In genomic region chr3:144294659-144295538, GRCh38 we compare ENCODE assay signal across 1 cellular context.
TF ChIP-seq lines count a peak whose summit lies in the region.

No MANE protein-coding gene starts in this region.

TF ChIP-seq in GM12878, 131 proteins besides CTCF, POLR2A, EP300 and RAD21 (continued from another document and continues in another):
- TF ChIP-seq, protein P1, sequence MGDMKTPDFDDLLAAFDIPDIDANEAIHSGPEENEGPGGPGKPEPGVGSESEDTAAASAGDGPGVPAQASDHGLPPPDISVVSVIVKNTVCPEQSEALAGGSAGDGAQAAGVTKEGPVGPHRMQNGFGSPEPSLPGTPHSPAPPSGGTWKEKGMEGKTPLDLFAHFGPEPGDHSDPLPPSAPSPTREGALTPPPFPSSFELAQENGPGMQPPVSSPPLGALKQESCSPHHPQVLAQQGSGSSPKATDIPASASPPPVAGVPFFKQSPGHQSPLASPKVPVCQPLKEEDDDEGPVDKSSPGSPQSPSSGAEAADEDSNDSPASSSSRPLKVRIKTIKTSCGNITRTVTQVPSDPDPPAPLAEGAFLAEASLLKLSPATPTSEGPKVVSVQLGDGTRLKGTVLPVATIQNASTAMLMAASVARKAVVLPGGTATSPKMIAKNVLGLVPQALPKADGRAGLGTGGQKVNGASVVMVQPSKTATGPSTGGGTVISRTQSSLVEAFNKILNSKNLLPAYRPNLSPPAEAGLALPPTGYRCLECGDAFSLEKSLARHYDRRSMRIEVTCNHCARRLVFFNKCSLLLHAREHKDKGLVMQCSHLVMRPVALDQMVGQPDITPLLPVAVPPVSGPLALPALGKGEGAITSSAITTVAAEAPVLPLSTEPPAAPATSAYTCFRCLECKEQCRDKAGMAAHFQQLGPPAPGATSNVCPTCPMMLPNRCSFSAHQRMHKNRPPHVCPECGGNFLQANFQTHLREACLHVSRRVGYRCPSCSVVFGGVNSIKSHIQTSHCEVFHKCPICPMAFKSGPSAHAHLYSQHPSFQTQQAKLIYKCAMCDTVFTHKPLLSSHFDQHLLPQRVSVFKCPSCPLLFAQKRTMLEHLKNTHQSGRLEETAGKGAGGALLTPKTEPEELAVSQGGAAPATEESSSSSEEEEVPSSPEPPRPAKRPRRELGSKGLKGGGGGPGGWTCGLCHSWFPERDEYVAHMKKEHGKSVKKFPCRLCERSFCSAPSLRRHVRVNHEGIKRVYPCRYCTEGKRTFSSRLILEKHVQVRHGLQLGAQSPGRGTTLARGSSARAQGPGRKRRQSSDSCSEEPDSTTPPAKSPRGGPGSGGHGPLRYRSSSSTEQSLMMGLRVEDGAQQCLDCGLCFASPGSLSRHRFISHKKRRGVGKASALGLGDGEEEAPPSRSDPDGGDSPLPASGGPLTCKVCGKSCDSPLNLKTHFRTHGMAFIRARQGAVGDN (IDR thresholded peaks at IDR 0.05), result no peak
- TF ChIP-seq NRF1 (conservative IDR thresholded peaks at IDR 0.05; ENCODE audit: low read depth, low read length), result no peak
- no peak for TF ChIP-seq SREBF2 (IDR thresholded peaks at IDR 0.05; ENCODE audit: low read length)
- TF ChIP-seq PKNOX1 (IDR thresholded peaks at IDR 0.05), result peak; percentile 73
- TF ChIP-seq, protein P2, sequence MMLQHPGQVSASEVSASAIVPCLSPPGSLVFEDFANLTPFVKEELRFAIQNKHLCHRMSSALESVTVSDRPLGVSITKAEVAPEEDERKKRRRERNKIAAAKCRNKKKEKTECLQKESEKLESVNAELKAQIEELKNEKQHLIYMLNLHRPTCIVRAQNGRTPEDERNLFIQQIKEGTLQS (IDR thresholded peaks at IDR 0.05; ENCODE audit: borderline replicate concordance, extremely low read depth, low read depth, low read length), result no peak
- TF ChIP-seq NR2C1 (IDR thresholded peaks at IDR 0.05), result no peak
- peak; percentile 94 for TF ChIP-seq IRF4 (IDR thresholded peaks at IDR 0.05; ENCODE audit: low read depth, low read length)
- TF ChIP-seq MEF2B (IDR thresholded peaks at IDR 0.05; ENCODE audit: partially characterized antibody, poor library complexity, severe bottlenecking), result no peak
- no peak for TF ChIP-seq PRDM15 (CRISPR knock-in tag; IDR thresholded peaks at IDR 0.05)
- no peak for TF ChIP-seq ASH2L (IDR thresholded peaks at IDR 0.05; ENCODE audit: borderline replicate concordance, low read depth)
- TF ChIP-seq FOXM1 (IDR thresholded peaks at IDR 0.05; ENCODE audit: low read depth, low read length), result peak; percentile 85; the same call in 1 of the 2 replicates
- TF ChIP-seq CHD2 (IDR thresholded peaks at IDR 0.05; ENCODE audit: borderline replicate concordance, low read depth, low read length), result no peak
- TF ChIP-seq GATAD2B (conservative IDR thresholded peaks at IDR 0.05; ENCODE audit: low read depth), result no peak
- TF ChIP-seq SMAD1 (IDR thresholded peaks at IDR 0.05; ENCODE audit: low read depth, partially characterized antibody), result no peak
- peak; percentile 17 for TF ChIP-seq SP1 (IDR thresholded peaks at IDR 0.05; ENCODE audit: low read depth, low read length)
- no peak for TF ChIP-seq ZNF622 (IDR thresholded peaks at IDR 0.05)
- no peak for TF ChIP-seq BCLAF1 (IDR thresholded peaks at IDR 0.05)
- TF ChIP-seq TCF7 (IDR thresholded peaks at IDR 0.05; ENCODE audit: borderline replicate concordance), result peak; percentile 36; the same call in 1 of the 2 replicates
- TF ChIP-seq SREBF1 (IDR thresholded peaks at IDR 0.05; ENCODE audit: low read length), result no peak
- TF ChIP-seq, protein P3, sequence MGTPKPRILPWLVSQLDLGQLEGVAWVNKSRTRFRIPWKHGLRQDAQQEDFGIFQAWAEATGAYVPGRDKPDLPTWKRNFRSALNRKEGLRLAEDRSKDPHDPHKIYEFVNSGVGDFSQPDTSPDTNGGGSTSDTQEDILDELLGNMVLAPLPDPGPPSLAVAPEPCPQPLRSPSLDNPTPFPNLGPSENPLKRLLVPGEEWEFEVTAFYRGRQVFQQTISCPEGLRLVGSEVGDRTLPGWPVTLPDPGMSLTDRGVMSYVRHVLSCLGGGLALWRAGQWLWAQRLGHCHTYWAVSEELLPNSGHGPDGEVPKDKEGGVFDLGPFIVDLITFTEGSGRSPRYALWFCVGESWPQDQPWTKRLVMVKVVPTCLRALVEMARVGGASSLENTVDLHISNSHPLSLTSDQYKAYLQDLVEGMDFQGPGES (IDR thresholded peaks at IDR 0.05), result no peak
- TF ChIP-seq HDAC2 (IDR thresholded peaks at IDR 0.05), result no peak
- TF ChIP-seq SUPT20H (IDR thresholded peaks at IDR 0.05; ENCODE audit: borderline replicate concordance, control insufficient read depth, low read depth, low read length), result no peak
- TF ChIP-seq MYC (IDR thresholded peaks at IDR 0.05; ENCODE audit: insufficient read depth, insufficient read length, insufficient replicate concordance, low read length, severe bottlenecking), result no peak
- TF ChIP-seq ZNF274 (IDR thresholded peaks at IDR 0.05; ENCODE audit: insufficient read depth, insufficient read length), result no peak
- no peak for TF ChIP-seq TAF1 (IDR thresholded peaks at IDR 0.05; ENCODE audit: borderline replicate concordance, low read depth, low read length)
- no peak for TF ChIP-seq SPI1 (IDR thresholded peaks at IDR 0.05; ENCODE audit: borderline replicate concordance, insufficient read depth, low read depth, low read length)
- TF ChIP-seq CHD4 (IDR thresholded peaks at IDR 0.05), result no peak
- peak; percentile 58; the same call in 1 of the 2 replicates for TF ChIP-seq EED (IDR thresholded peaks at IDR 0.05; ENCODE audit: low read depth)
- 0 out of 2 replicates have a peak, but pooled peaks have one; percentile 20 for TF ChIP-seq TCF3 (IDR thresholded peaks at IDR 0.05; ENCODE audit: borderline replicate concordance, insufficient read depth, low read depth, low read length)
- no peak for TF ChIP-seq EZH2 (IDR thresholded peaks at IDR 0.05; ENCODE audit: borderline replicate concordance, control insufficient read depth, low read depth, low read length)
- TF ChIP-seq CEBPZ (IDR thresholded peaks at IDR 0.05; ENCODE audit: low read depth, low read length), result no peak
- no peak for TF ChIP-seq NFXL1 (IDR thresholded peaks at IDR 0.05; ENCODE audit: borderline replicate concordance)
- TF ChIP-seq ZNF207 (IDR thresholded peaks at IDR 0.05; ENCODE audit: borderline replicate concordance), result no peak
- TF ChIP-seq SMAD5 (IDR thresholded peaks at IDR 0.05; ENCODE audit: low read depth), result no peak
- peak; percentile 96 for TF ChIP-seq BCL11A (IDR thresholded peaks at IDR 0.05; ENCODE audit: low read depth, low read length)
- no peak for TF ChIP-seq ESRRA (IDR thresholded peaks at IDR 0.05; ENCODE audit: low read length)
- TF ChIP-seq POLR2AphosphoS2 (IDR thresholded peaks at IDR 0.05; ENCODE audit: low read depth, low read length), result no peak
- TF ChIP-seq, protein P4, sequence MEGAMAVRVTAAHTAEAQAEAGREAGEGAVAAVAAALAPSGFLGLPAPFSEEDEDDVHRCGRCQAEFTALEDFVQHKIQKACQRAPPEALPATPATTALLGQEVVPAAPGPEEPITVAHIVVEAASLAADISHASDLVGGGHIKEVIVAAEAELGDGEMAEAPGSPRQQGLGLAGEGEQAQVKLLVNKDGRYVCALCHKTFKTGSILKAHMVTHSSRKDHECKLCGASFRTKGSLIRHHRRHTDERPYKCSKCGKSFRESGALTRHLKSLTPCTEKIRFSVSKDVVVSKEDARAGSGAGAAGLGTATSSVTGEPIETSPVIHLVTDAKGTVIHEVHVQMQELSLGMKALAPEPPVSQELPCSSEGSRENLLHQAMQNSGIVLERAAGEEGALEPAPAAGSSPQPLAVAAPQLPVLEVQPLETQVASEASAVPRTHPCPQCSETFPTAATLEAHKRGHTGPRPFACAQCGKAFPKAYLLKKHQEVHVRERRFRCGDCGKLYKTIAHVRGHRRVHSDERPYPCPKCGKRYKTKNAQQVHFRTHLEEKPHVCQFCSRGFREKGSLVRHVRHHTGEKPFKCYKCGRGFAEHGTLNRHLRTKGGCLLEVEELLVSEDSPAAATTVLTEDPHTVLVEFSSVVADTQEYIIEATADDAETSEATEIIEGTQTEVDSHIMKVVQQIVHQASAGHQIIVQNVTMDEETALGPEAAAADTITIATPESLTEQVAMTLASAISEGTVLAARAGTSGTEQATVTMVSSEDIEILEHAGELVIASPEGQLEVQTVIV (IDR thresholded peaks at IDR 0.05; ENCODE audit: borderline replicate concordance, partially characterized antibody), result no peak
- TF ChIP-seq LARP7 (IDR thresholded peaks at IDR 0.05), result no peak
- no peak; the same call in 1 of the 2 replicates for TF ChIP-seq TBL1XR1 (IDR thresholded peaks at IDR 0.05; ENCODE audit: low read depth, low read length)
- no peak for TF ChIP-seq NR2F1 (conservative IDR thresholded peaks at IDR 0.05)
